In the genomic region with DNA sequence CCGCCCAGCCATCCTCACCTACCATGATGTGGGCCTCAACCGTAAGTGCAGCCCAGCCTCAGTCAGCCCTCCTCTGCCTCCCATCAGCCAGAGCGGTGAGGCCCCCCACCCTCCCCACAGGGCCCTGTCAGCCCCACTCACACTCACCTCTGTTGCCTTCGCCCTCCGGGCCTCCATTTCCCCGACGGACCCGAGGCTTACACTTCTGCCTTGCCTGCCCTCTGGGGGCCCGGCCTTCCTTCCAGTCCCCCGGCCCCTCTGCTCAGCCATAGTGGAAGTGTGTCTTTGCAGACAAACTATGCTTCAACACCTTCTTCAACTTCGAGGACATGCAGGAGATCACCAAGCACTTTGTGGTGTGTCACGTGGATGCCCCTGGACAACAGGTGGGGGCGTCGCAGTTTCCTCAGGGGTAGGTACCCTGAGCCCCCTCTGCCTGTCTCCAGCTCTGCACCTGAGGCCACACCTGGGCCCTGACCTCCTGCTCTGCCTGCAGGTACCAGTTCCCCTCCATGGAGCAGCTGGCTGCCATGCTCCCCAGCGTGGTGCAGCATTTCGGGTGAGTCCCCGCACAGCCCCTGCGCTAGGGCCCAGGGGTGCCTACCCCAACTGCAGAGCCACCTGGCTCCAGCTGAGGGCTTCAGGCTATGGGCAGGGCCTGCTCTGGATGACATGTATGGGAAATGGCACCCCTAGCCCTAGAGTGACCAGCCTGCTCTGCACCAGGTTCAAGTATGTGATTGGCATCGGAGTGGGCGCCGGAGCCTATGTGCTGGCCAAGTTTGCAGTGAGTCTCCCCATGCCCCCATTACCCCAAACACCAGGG, we compare ENCODE assay signal across 16 cellular contexts.
"Had no signal": no experiment of that assay in that cellular context is flagged by ENCODE, and none has a peak within 500 bp of the region (broad histone marks: within the 10 kb centered on the region; RNA-seq: fewer than 3 reads in every experiment).

No MANE protein-coding gene starts in this region.

- H3K9me3 Mint-ChIP-seq: activated B cell treated with CpG ODN at 0.5 μM for 24 hours; activated CD4-positive, alpha-beta T cell treated with anti-CD3 and anti-CD28 coated beads, Interleukin-2, amount 10 ng/mL, durations not matched to agents 7 days and 5 days; activated naive CD4-positive, alpha-beta T cell treated with anti-CD3 and anti-CD28 coated beads, Interleukin-2, amount 50 U/mL, for 72 hours; neural crest cell; stimulated activated memory B cell treated with anti-CD40 and anti-IgM and Interleukin-4, amounts not matched to agents 10 μg/mL and 1 μg/mL and 100 μg/mL, for 72 hours had no signal

- H3K36me3 Mint-ChIP-seq: activated naive CD4-positive, alpha-beta T cell treated with anti-CD3 and anti-CD28 coated beads, Interleukin-2, amount 50 U/mL, for 72 hours; stimulated activated memory B cell treated with anti-CD40 and anti-IgM and Interleukin-4, amounts not matched to agents 10 μg/mL and 1 μg/mL and 100 μg/mL, for 72 hours had no signal

- H3K4me3 ChIP-seq: cardiac muscle cell, esophagus muscularis mucosa, ovary, tibial nerve had no signal

- DNase-seq: activated B cell treated with CpG ODN at 0.5 μM for 24 hours; activated CD4-positive, alpha-beta T cell treated with anti-CD3 and anti-CD28 coated beads, Interleukin-2, amount 10 ng/mL, durations not matched to agents 7 days and 5 days; activated T-cell treated with anti-CD3 and anti-CD28 coated beads, Interleukin-2, amount 50 U/mL, for 1 hour; hypothalamus; kidney glomerular epithelial cell; midbrain; T-helper 2 cell had no signal

- H3K27ac ChIP-seq: cardiac muscle cell, esophagus muscularis mucosa, ovary, tibial nerve had no signal

- H3K27ac Mint-ChIP-seq: activated B cell treated with CpG ODN at 0.5 μM for 24 hours; activated naive CD4-positive, alpha-beta T cell treated with anti-CD3 and anti-CD28 coated beads, Interleukin-2, amount 50 U/mL, for 72 hours; stimulated activated memory B cell treated with anti-CD40 and anti-IgM and Interleukin-4, amounts not matched to agents 10 μg/mL and 1 μg/mL and 100 μg/mL, for 72 hours had no signal

- H3K4me3 Mint-ChIP-seq: activated B cell treated with CpG ODN at 0.5 μM for 24 hours; activated CD4-positive, alpha-beta T cell treated with anti-CD3 and anti-CD28 coated beads, Interleukin-2, amount 10 ng/mL, durations not matched to agents 7 days and 5 days; stimulated activated memory B cell treated with anti-CD40 and anti-IgM and Interleukin-4, amounts not matched to agents 10 μg/mL and 1 μg/mL and 100 μg/mL, for 72 hours had no signal

- H3K27me3 ChIP-seq: cardiac muscle cell, ovary had no signal

- H3K9me3 ChIP-seq: esophagus muscularis mucosa, ovary, tibial nerve had no signal

- H3K36me3 ChIP-seq: cardiac muscle cell, ovary, tibial nerve had no signal

- H3K27me3 Mint-ChIP-seq: activated CD4-positive, alpha-beta T cell treated with anti-CD3 and anti-CD28 coated beads, Interleukin-2, amount 10 ng/mL, durations not matched to agents 7 days and 5 days had no signal

- ATAC-seq: activated naive CD4-positive, alpha-beta T cell treated with anti-CD3 and anti-CD28 coated beads, Interleukin-2, amount 50 U/mL, for 72 hours; stimulated activated memory B cell treated with anti-CD40 and anti-IgM and Interleukin-4, amounts not matched to agents 10 μg/mL and 1 μg/mL and 100 μg/mL, for 72 hours had no signal

- FAIRE-seq: colon, TTC549 had no signal
